ENCODE assay signal across 13 cellular contexts in genomic region chr6:121830759-121831158, GRCh38.
"Had no signal": no experiment of that assay in that cellular context is flagged by ENCODE, and none has a peak within 500 bp of the region (broad histone marks: within the 10 kb centered on the region; RNA-seq: fewer than 3 reads in every experiment).

No MANE protein-coding gene starts in this region.

- H3K9me3 ChIP-seq: lower lobe of right lung, mucosa of descending colon, tibial artery had no signal

- H3K4me3 ChIP-seq: lower lobe of right lung, mucosa of descending colon, tibial artery had no signal

- H3K27ac Mint-ChIP-seq: activated CD4-positive, alpha-beta T cell treated with anti-CD3 and anti-CD28 coated beads, Interleukin-2, amount 10 ng/mL, durations not matched to agents 24 days and 14 days; activated naive CD4-positive, alpha-beta T cell treated with anti-CD3 and anti-CD28 coated beads, Interleukin-2, amount 50 U/mL, for 24 hours; activated T-helper 17 cell treated with anti-CD3 and anti-CD28 coated beads, Interleukin-2, amount 50 U/mL, for 72 hours; natural killer cell treated with Interleukin-12 subunit alpha and Interleukin-12 subunit beta and Interleukin-15 and Interleukin-18, amount 100 ng/mL, for 72 hours had no signal

- ATAC-seq: activated T-helper 17 cell treated with anti-CD3 and anti-CD28 coated beads, Interleukin-2, amount 50 U/mL, for 72 hours; lower lobe of right lung; mucosa of descending colon; natural killer cell treated with Interleukin-12 subunit alpha and Interleukin-12 subunit beta and Interleukin-15 and Interleukin-18, amount 100 ng/mL, for 72 hours had no signal

- H3K36me3 ChIP-seq: lower lobe of right lung, tibial artery had no signal

- H3K27me3 Mint-ChIP-seq: activated CD4-positive, alpha-beta T cell treated with anti-CD3 and anti-CD28 coated beads, Interleukin-2, amount 10 ng/mL, durations not matched to agents 24 days and 14 days; activated naive CD4-positive, alpha-beta T cell treated with anti-CD3 and anti-CD28 coated beads, Interleukin-2, amount 50 U/mL, for 24 hours; natural killer cell treated with Interleukin-12 subunit alpha and Interleukin-12 subunit beta and Interleukin-15 and Interleukin-18, amount 100 ng/mL, for 72 hours had no signal

- H3K9me3 Mint-ChIP-seq: activated naive CD4-positive, alpha-beta T cell treated with anti-CD3 and anti-CD28 coated beads, Interleukin-2, amount 50 U/mL, for 24 hours; activated T-helper 17 cell treated with anti-CD3 and anti-CD28 coated beads, Interleukin-2, amount 50 U/mL, for 72 hours had no signal

- H3K27ac ChIP-seq: epithelial cell of prostate, lower lobe of right lung, tibial artery had no signal

- H3K4me1 Mint-ChIP-seq: activated CD4-positive, alpha-beta T cell treated with anti-CD3 and anti-CD28 coated beads, Interleukin-2, amount 10 ng/mL, durations not matched to agents 24 days and 14 days; activated T-helper 17 cell treated with anti-CD3 and anti-CD28 coated beads, Interleukin-2, amount 50 U/mL, for 72 hours had no signal

- H3K4me3 Mint-ChIP-seq: activated CD4-positive, alpha-beta T cell treated with anti-CD3 and anti-CD28 coated beads, Interleukin-2, amount 10 ng/mL, durations not matched to agents 24 days and 14 days; activated naive CD4-positive, alpha-beta T cell treated with anti-CD3 and anti-CD28 coated beads, Interleukin-2, amount 50 U/mL, for 24 hours; activated T-helper 17 cell treated with anti-CD3 and anti-CD28 coated beads, Interleukin-2, amount 50 U/mL, for 72 hours; brain; natural killer cell treated with Interleukin-12 subunit alpha and Interleukin-12 subunit beta and Interleukin-15 and Interleukin-18, amount 100 ng/mL, for 72 hours had no signal

- H3K36me3 Mint-ChIP-seq: activated naive CD4-positive, alpha-beta T cell treated with anti-CD3 and anti-CD28 coated beads, Interleukin-2, amount 50 U/mL, for 24 hours; brain; natural killer cell treated with Interleukin-12 subunit alpha and Interleukin-12 subunit beta and Interleukin-15 and Interleukin-18, amount 100 ng/mL, for 72 hours had no signal

- H3K4me1 ChIP-seq: lower lobe of right lung had no signal

- H3K27me3 ChIP-seq: tibial artery had no signal

- DNase-seq: activated CD4-positive, alpha-beta T cell treated with anti-CD3 and anti-CD28 coated beads, Interleukin-2, amount 10 ng/mL, durations not matched to agents 24 days and 14 days; amygdala; effector memory CD4-positive, alpha-beta T cell; foreskin melanocyte; kidney glomerular epithelial cell; lower lobe of right lung; mucosa of descending colon; tibial artery had no signal
